ENCODE assay signal across 12 cellular contexts in the genomic region with DNA sequence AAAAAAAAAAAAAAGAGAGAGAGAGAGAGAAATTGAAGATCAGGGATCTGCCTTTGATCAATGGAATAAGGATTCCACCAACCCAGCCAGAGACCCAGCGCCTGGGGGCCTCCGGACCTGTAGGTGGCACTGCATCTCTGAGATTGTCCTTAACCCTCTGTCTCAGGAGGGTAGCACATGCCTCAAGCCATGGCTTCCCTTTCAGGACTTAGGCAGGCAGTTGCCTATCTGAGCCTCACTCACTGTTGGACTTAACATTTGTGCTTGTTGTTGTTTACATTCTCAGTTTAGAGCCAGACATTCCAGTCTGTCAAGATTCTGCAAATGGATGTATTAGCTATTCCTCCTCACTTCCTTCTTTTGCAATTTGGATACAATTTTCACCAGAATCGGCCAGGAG. TPM values are rescaled to one million over a fixed set of nuclear protein-coding genes. Genes with fewer than 3 reads are reported as not detected.
A peak's percentile ranks its signal among the peaks of the same experiment; 100 is the strongest.
DNase-seq lines count a peak whose midpoint lies in the region; ATAC-seq, FAIRE-seq and TF ChIP-seq lines count a peak whose summit lies in the region.
"Had no signal": no experiment of that assay in that cellular context is flagged by ENCODE, and none has a peak within 500 bp of the region (broad histone marks: within the 10 kb centered on the region; RNA-seq: fewer than 3 reads in every experiment).

No MANE protein-coding gene starts in this region.

- RAD21 ChIA-PET in HCT116 (lab: Charles Lee; ENCODE audit: low non-redundant PET in 1 of 2, low total read pairs in 2 of 2, uncharacterized antibody in 2 of 2, unreplicated experiment in 2 of 2), result no interaction called here

- no peak overlapping the region for H3K18ac ChIP-seq in neuronal stem cell (ENCODE audit: low read length)

- no peaks in the 10 kb centered on the region for H4K20me1 ChIP-seq in HCT116 (ENCODE audit: insufficient read depth)
- no peaks in the 10 kb centered on the region for H4K20me1 ChIP-seq in SU-DHL-6 (ENCODE audit: low read depth, low read length)

- intact Hi-C loops in HCT116 (cut with micrococcal nuclease), result no loop called here
- intact Hi-C loops in kidney (cut with DNase I), result no loop called here

- no peak overlapping the region for H2AK5ac ChIP-seq in neuronal stem cell (ENCODE audit: low read depth, low read length)

- TF ChIP-seq POLR2A in HCT116 (IDR thresholded peaks at IDR 0.05; ENCODE audit: borderline replicate concordance, extremely low read depth, insufficient read depth, insufficient read length), result no peak

- peak; percentile 60 for DNase-seq in NCI-H82 (lab: John Stamatoyannopoulos, UW)
- DNase-seq in NCI-H82 treated with DMSO at 0.1 percent for 48 hours (lab: John Stamatoyannopoulos, UW; ENCODE audit: unreplicated experiment), result no peak
- peak; percentile 31 for DNase-seq in HCT116 (ENCODE audit: low read depth, low spot score)
- no peak for DNase-seq in neuronal stem cell (ENCODE audit: low spot score)
- DNase-seq in DMS79 (lab: John Stamatoyannopoulos, UW), result no peak
- no peak for DNase-seq in NCI-H2196 treated with DMSO at 0.1 percent for 48 hours (lab: John Stamatoyannopoulos, UW; ENCODE audit: unreplicated experiment)
- no peak for DNase-seq in kidney
- DNase-seq: cerebellar nuclear complex, islet precursor cell, NCI-H1105 treated with DMSO at 0.1 percent for 48 hours had no signal

- peaks cover 6% of the 10 kb centered on the region for H3F3A ChIP-seq in SU-DHL-6 (ENCODE audit: insufficient read depth)

- FAIRE-seq in kidney (lab: Jason Lieb, UNC), result no peak

- CTCF ChIA-PET in HCT116 (lab: Charles Lee), result no interaction called here

- H2AFZ ChIP-seq in HCT116 (ENCODE audit: low read depth, low read length, poor library complexity, severe bottlenecking) (peak overlapping the region; percentile 99), SU-DHL-6 (ENCODE audit: low read depth, low read length, severe bottlenecking) (peak overlapping the region; percentile 90), neuronal stem cell (ENCODE audit: low read length) (peak overlapping the region; percentile 91)

- no peak overlapping the region for H3K27ac ChIP-seq in HCT116 (ENCODE audit: low read depth, low read length)
- H3K27ac ChIP-seq in SU-DHL-6 (ENCODE audit: low read depth, low read length), result 0 out of 2 replicates have a peak overlapping the region, but pooled peaks have one; percentile 12
- no peak overlapping the region for H3K27ac ChIP-seq in neuronal stem cell (replicated peaks; ENCODE audit: low read length)
- H3K27ac ChIP-seq in kidney (ENCODE audit: low read depth in 2 of 2, low read length in 2 of 2), result no peak overlapping the region

- H3K4me1 ChIP-seq in HCT116 (ENCODE audit: control insufficient read depth in 1 of 2, insufficient read depth in 2 of 2, low read length in 2 of 2), result no peaks in the 10 kb centered on the region; a peak in 1 of 4 replicates
- peaks cover 0 to 3% of the 10 kb centered on the region in 2 donors for H3K4me1 ChIP-seq in neuronal stem cell (ENCODE audit: control insufficient read depth in 2 of 2, insufficient read depth in 1 of 2, low read depth in 1 of 2, low read length in 2 of 2)
- no peaks in the 10 kb centered on the region for H3K4me1 ChIP-seq in kidney (ENCODE audit: control insufficient read depth in 1 of 2, insufficient read depth in 1 of 2, low read depth in 1 of 2, low read length in 2 of 2)

- H4K8ac ChIP-seq in neuronal stem cell (ENCODE audit: low read depth, low read length), result no peak overlapping the region

- BruUV-seq in HCT116 (replicated peaks; lab: Mats Ljungman, UMichigan), result no TSS peak

- H4K91ac ChIP-seq in neuronal stem cell (ENCODE audit: low read depth, low read length, poor library complexity), result no peak overlapping the region

- H3K9ac ChIP-seq in HCT116 (ENCODE audit: low read length) (no peak overlapping the region), SU-DHL-6 (ENCODE audit: low read length) (no peak overlapping the region), neuronal stem cell (ENCODE audit: low read depth, low read length, poor library complexity) (no peak overlapping the region), kidney (ENCODE audit: low read length in 2 of 2) (no peak overlapping the region)

- H3K79me1 ChIP-seq in neuronal stem cell (ENCODE audit: low read depth, low read length), result peaks cover 1% of the 10 kb centered on the region

- 0 out of 2 replicates have a peak, but pooled peaks have one; percentile 13 for TF ChIP-seq RAD21 in HCT116 (IDR thresholded peaks at IDR 0.05; ENCODE audit: low read depth)

- H2BK12ac ChIP-seq in neuronal stem cell (ENCODE audit: low read length), result no peak overlapping the region

- peak; percentile 99 for ATAC-seq in HCT116

- no peak overlapping the region for H3K14ac ChIP-seq in neuronal stem cell (ENCODE audit: low read length)

- H2BK120ac ChIP-seq in neuronal stem cell (ENCODE audit: low read depth, low read length), result no peak overlapping the region

- H2BK15ac ChIP-seq in neuronal stem cell (ENCODE audit: low read length), result no peak overlapping the region

- H3K9me3 ChIP-seq in HCT116 (ENCODE audit: control insufficient read depth in 1 of 2, insufficient read depth in 1 of 2, low read depth in 1 of 2, low read length in 2 of 2), result no peaks in the 10 kb centered on the region
- no peaks in the 10 kb centered on the region for H3K9me3 ChIP-seq in SU-DHL-6 (ENCODE audit: insufficient read depth, low read length)
- H3K9me3 ChIP-seq in neuronal stem cell (replicated peaks in 1 of 2; ENCODE audit: control insufficient read depth in 2 of 2, insufficient read depth in 1 of 2, low read depth in 1 of 2, low read length in 2 of 2), result no peaks in the 10 kb centered on the region
- no peaks in the 10 kb centered on the region for H3K9me3 ChIP-seq in kidney (ENCODE audit: control insufficient read depth in 1 of 2, low read length in 2 of 2)

- H2BK5ac ChIP-seq in neuronal stem cell (ENCODE audit: low read length), result no peak overlapping the region

- WGBS in neuronal stem cell (ENCODE audit: extremely low coverage in 2 of 2, insufficient read length in 2 of 2, insufficient replicate concordance in 1 of 2), 2 donors, result no CpG with 5 or more reads among the region's 3 CpGs

- H3K4me3 ChIP-seq in HCT116 (replicated peaks in 1 of 2; ENCODE audit: low read depth in 1 of 2, low read length in 2 of 2), result no peak overlapping the region
- H3K4me3 ChIP-seq in SU-DHL-6 (ENCODE audit: insufficient read depth, low read length, poor library complexity, severe bottlenecking), result no peak overlapping the region
- no peak overlapping the region for H3K4me3 ChIP-seq in neuronal stem cell (ENCODE audit: low read length in 2 of 2)
- H3K4me3 ChIP-seq in kidney (ENCODE audit: low read length in 2 of 2), result no peak overlapping the region

- no peaks in the 10 kb centered on the region for H3K27me3 ChIP-seq in HCT116 (ENCODE audit: insufficient read depth, low read length)
- H3K27me3 ChIP-seq in SU-DHL-6 (ENCODE audit: low read length), result no peaks in the 10 kb centered on the region
- peaks cover 5 to 17% (median 6%) of the 10 kb centered on the region in 3 experiments for H3K27me3 ChIP-seq in neuronal stem cell (ENCODE audit: control insufficient read depth in 3 of 3, insufficient read depth in 3 of 3, low read depth in 1 of 3, low read length in 3 of 3)

- H3K4me2 ChIP-seq in HCT116 (ENCODE audit: low read length) (peak overlapping the region; percentile 29; the same call in 1 of the 2 replicates), SU-DHL-6 (ENCODE audit: low read depth, low read length, poor library complexity, severe bottlenecking) (peak overlapping the region; percentile 45), neuronal stem cell (ENCODE audit: insufficient read depth, low read length, poor library complexity, severe bottlenecking) (no peak overlapping the region)

- H3K23ac ChIP-seq in neuronal stem cell (ENCODE audit: low read depth, low read length, poor library complexity), result no peak overlapping the region

- TF ChIP-seq CTCF in HCT116 (IDR thresholded peaks at IDR 0.05 in 2 of 3, conservative IDR thresholded peaks at IDR 0.05 in 1 of 3; ENCODE audit: borderline replicate concordance in 1 of 3, insufficient read depth in 1 of 3, low read depth in 2 of 3, low read length in 2 of 3) (peak; percentile 13 to 63 (median 61); a peak in 4 of 6 replicates), SU-DHL-6 (IDR thresholded peaks at IDR 0.05; ENCODE audit: insufficient read depth, low read length, poor library complexity, severe bottlenecking) (peak; percentile 43), kidney (IDR thresholded peaks at IDR 0.05; ENCODE audit: borderline replicate concordance, extremely low read depth, insufficient read depth) (no peak)

- H3K4ac ChIP-seq in neuronal stem cell (ENCODE audit: low read length), result no peak overlapping the region

- H3K9me2 ChIP-seq in HCT116 (ENCODE audit: insufficient read depth) (no peaks in the 10 kb centered on the region), SU-DHL-6 (replicated peaks; ENCODE audit: insufficient read depth, low read length) (no peaks in the 10 kb centered on the region)

- no peaks in the 10 kb centered on the region for H3K79me2 ChIP-seq in HCT116 (ENCODE audit: insufficient read depth, low read length)
- H3K79me2 ChIP-seq in SU-DHL-6 (ENCODE audit: insufficient read depth, low read length), result no peaks in the 10 kb centered on the region

- POLR2A ChIA-PET in HCT116 (lab: Charles Lee), result interaction anchor here (0.7 kb wide), 1 partner anchor 127 kb away, joined by 3 read pairs; no protein-coding TSS in a partner anchor

- H3K36me3 ChIP-seq in HCT116 (ENCODE audit: control insufficient read depth in 1 of 2, insufficient read depth in 2 of 2, low read length in 2 of 2) (no peaks in the 10 kb centered on the region), SU-DHL-6 (ENCODE audit: low read length) (no peaks in the 10 kb centered on the region), neuronal stem cell (replicated peaks in 1 of 2; ENCODE audit: control insufficient read depth in 2 of 2, insufficient read depth in 2 of 2, low read length in 2 of 2) (no peaks in the 10 kb centered on the region), kidney (ENCODE audit: control insufficient read depth in 1 of 2, insufficient read depth in 2 of 2, low read length in 2 of 2) (no peaks in the 10 kb centered on the region)

TF ChIP-seq in HCT116, 20 proteins besides CTCF, POLR2A, EP300 and RAD21 (continues in another document):
- no peak for TF ChIP-seq ZNF274 (IDR thresholded peaks at IDR 0.05; ENCODE audit: low read depth, low read length)

RNA-seq across cellular contexts. Expression of a gene that starts 5.1 kb away (rescaled TPM):
- total RNA-seq in HCT116 (2021; ENCODE audit: unreplicated experiment), result 0.37 TPM
- 0.07 and 0.14 TPM in 2 replicates for polyA plus RNA-seq in HCT116 (2012)
- polyA plus RNA-seq in neuronal stem cell (2013, experiment 1 of 2), result 0.01 TPM
- 0.01 TPM for polyA plus RNA-seq in neuronal stem cell (2013, experiment 2 of 2)
- total RNA-seq in kidney, result 7.8 TPM
- 62.9 TPM for polyA plus RNA-seq in kidney (ENCODE audit: insufficient read depth, low read depth, low replicate concordance)
- polyA plus RNA-seq: BJ had no signal

Comparison
In these comparisons a context has a peak if more than half of its experiments do, and no peak if none do; other contexts are left out.
1. DNase-seq: peak in NCI-H82 (single experiment) and HCT116 (single experiment); none in NCI-H82 treated with DMSO at 0.1 percent for 48 hours (single experiment), neuronal stem cell (single experiment), DMS79 (single experiment), NCI-H2196 treated with DMSO at 0.1 percent for 48 hours (single experiment) and kidney (single experiment).
2. Peak in every context shown above with its lines, with median percentiles within 50 percentile points of each other: H2AFZ ChIP-seq.